In the genomic region with DNA sequence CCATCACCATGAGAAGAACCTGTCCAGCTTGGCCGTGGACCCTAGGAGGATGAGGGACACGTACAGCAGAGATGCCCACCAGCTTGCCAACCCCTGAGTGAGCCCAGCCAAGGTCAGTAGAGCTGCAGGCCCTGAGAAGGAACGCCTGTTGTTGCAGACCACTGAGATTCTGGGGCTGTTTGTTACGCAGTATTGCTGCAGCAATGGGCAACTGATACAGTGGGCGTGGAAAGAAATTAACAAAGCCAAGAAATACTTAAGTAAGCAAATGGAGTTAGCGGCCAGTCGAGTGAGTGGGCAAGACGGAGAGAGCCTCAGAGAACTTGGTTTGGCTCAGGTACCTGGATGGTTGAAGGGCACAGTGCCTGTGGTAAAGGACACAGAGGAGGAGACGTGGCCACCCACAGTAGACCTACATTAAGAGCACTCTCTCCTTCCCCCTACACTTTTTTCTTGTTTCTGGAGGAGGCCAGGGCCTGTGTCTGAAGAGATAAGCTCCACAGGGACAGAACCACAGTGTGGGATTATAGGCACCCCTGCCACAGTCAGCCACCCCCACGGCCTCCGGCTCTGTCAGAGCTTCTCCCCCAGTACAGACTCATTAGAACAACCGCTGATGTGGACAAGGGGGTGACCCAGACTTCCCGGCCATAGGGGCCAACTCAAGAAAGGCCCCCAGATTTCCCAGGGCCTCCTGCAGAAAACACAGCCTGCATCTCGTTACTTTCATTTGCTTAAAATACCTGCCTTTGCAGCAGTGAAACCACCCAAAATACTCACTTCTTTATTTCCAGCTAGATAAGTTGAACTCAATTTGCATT, we compare ENCODE assay signal across 1 cellular context.
TF ChIP-seq lines count a peak whose summit lies in the region.

No MANE protein-coding gene starts in this region.

TF ChIP-seq in K562, 482 proteins besides CTCF, POLR2A, EP300 and RAD21 (continued from another document and continues in another):
- TF ChIP-seq, protein P1, sequence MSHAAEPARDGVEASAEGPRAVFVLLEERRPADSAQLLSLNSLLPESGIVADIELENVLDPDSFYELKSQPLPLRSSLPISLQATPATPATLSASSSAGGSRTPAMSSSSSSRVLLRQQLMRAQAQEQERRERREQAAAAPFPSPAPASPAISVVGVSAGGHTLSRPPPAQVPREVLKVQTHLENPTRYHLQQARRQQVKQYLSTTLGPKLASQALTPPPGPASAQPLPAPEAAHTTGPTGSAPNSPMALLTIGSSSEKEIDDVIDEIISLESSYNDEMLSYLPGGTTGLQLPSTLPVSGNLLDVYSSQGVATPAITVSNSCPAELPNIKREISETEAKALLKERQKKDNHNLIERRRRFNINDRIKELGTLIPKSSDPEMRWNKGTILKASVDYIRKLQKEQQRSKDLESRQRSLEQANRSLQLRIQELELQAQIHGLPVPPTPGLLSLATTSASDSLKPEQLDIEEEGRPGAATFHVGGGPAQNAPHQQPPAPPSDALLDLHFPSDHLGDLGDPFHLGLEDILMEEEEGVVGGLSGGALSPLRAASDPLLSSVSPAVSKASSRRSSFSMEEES (CRISPR knock-in tag; IDR thresholded peaks at IDR 0.05), result no peak
- TF ChIP-seq HMG20A (CRISPR knock-in tag; conservative IDR thresholded peaks at IDR 0.05), result no peak
- no peak for TF ChIP-seq SIN3A (IDR thresholded peaks at IDR 0.05; ENCODE audit: borderline replicate concordance in 2 of 2, control insufficient read depth in 1 of 2, low read depth in 2 of 2, low read length in 2 of 2)
- TF ChIP-seq ZNF785 (CRISPR knock-in tag; IDR thresholded peaks at IDR 0.05), result no peak
- no peak for TF ChIP-seq MBD2 (IDR thresholded peaks at IDR 0.05; ENCODE audit: borderline replicate concordance, low read depth)
- TF ChIP-seq BRD9 (IDR thresholded peaks at IDR 0.05; ENCODE audit: low read depth, partially characterized antibody), result no peak
- TF ChIP-seq, protein P2, sequence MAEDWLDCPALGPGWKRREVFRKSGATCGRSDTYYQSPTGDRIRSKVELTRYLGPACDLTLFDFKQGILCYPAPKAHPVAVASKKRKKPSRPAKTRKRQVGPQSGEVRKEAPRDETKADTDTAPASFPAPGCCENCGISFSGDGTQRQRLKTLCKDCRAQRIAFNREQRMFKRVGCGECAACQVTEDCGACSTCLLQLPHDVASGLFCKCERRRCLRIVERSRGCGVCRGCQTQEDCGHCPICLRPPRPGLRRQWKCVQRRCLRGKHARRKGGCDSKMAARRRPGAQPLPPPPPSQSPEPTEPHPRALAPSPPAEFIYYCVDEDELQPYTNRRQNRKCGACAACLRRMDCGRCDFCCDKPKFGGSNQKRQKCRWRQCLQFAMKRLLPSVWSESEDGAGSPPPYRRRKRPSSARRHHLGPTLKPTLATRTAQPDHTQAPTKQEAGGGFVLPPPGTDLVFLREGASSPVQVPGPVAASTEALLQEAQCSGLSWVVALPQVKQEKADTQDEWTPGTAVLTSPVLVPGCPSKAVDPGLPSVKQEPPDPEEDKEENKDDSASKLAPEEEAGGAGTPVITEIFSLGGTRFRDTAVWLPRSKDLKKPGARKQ (CRISPR knock-in tag; IDR thresholded peaks at IDR 0.05), result no peak
- no peak for TF ChIP-seq EHMT2 (IDR thresholded peaks at IDR 0.05)
- no peak for TF ChIP-seq GATAD2A (IDR thresholded peaks at IDR 0.05)
- TF ChIP-seq CBX1 (IDR thresholded peaks at IDR 0.05; ENCODE audit: low read depth), result peak; percentile 92
- no peak for TF ChIP-seq XRCC5 (IDR thresholded peaks at IDR 0.05; ENCODE audit: low read depth, low read length)
- TF ChIP-seq CBFA2T3 (IDR thresholded peaks at IDR 0.05), result peak; percentile 81
- TF ChIP-seq TCF15 (CRISPR knock-in tag; IDR thresholded peaks at IDR 0.05), result no peak
- no peak for TF ChIP-seq GABPA (tag; conservative IDR thresholded peaks at IDR 0.05; ENCODE audit: low read depth)
- no peak for TF ChIP-seq NR0B1 (IDR thresholded peaks at IDR 0.05; ENCODE audit: partially characterized antibody)
- TF ChIP-seq TSHZ1 (CRISPR knock-in tag; IDR thresholded peaks at IDR 0.05), result no peak
- no peak for TF ChIP-seq ATF7 (IDR thresholded peaks at IDR 0.05)
- TF ChIP-seq NCOR1 (IDR thresholded peaks at IDR 0.05), result peak; percentile 62
- TF ChIP-seq SP2 (IDR thresholded peaks at IDR 0.05; ENCODE audit: extremely low read depth, low read depth, low read length, poor library complexity, severe bottlenecking), result no peak
- TF ChIP-seq CBFB (CRISPR knock-in tag; IDR thresholded peaks at IDR 0.05), result no peak
- TF ChIP-seq ZNF224 (CRISPR knock-in tag; IDR thresholded peaks at IDR 0.05), result no peak
- TF ChIP-seq ZNF436 (CRISPR knock-in tag; IDR thresholded peaks at IDR 0.05), result no peak
- TF ChIP-seq ARID1B (IDR thresholded peaks at IDR 0.05), result peak; percentile 77
- TF ChIP-seq ZNF707 (CRISPR knock-in tag; conservative IDR thresholded peaks at IDR 0.05), result no peak
- no peak for TF ChIP-seq HDAC2 (IDR thresholded peaks at IDR 0.05)
- no peak for TF ChIP-seq ZSCAN29 (IDR thresholded peaks at IDR 0.05)
- no peak for TF ChIP-seq ELF1 (tag; IDR thresholded peaks at IDR 0.05)
- no peak for TF ChIP-seq POLR2AphosphoS2 (IDR thresholded peaks at IDR 0.05; ENCODE audit: low read length)
- TF ChIP-seq DDX20 (tag; IDR thresholded peaks at IDR 0.05; ENCODE audit: low read depth), result no peak
- TF ChIP-seq TBL1XR1 (IDR thresholded peaks at IDR 0.05; ENCODE audit: low read length in 2 of 2), result no peak
- TF ChIP-seq SMARCE1 (IDR thresholded peaks at IDR 0.05), result 0 out of 2 replicates have a peak, but pooled peaks have one; percentile 30
- TF ChIP-seq ARHGAP35 (IDR thresholded peaks at IDR 0.05; ENCODE audit: partially characterized antibody), result no peak
- no peak for TF ChIP-seq ZNF277 (CRISPR knock-in tag; IDR thresholded peaks at IDR 0.05; ENCODE audit: borderline replicate concordance)
- TF ChIP-seq CBX8 (IDR thresholded peaks at IDR 0.05; ENCODE audit: borderline replicate concordance, extremely low read depth, low read depth, low read length, poor library complexity, severe bottlenecking), result no peak
- TF ChIP-seq MLLT1 (IDR thresholded peaks at IDR 0.05), result no peak
- no peak for TF ChIP-seq CREB1 (IDR thresholded peaks at IDR 0.05)
- no peak for TF ChIP-seq CREB1 (CRISPR knock-in tag; IDR thresholded peaks at IDR 0.05)
- no peak for TF ChIP-seq SMAD2 (IDR thresholded peaks at IDR 0.05; ENCODE audit: low read depth, low read length)
- TF ChIP-seq ZNF146 (CRISPR knock-in tag; IDR thresholded peaks at IDR 0.05; ENCODE audit: unreplicated experiment), result no peak
- no peak for TF ChIP-seq GATAD2B (IDR thresholded peaks at IDR 0.05; ENCODE audit: borderline replicate concordance)
- TF ChIP-seq, protein P3, sequence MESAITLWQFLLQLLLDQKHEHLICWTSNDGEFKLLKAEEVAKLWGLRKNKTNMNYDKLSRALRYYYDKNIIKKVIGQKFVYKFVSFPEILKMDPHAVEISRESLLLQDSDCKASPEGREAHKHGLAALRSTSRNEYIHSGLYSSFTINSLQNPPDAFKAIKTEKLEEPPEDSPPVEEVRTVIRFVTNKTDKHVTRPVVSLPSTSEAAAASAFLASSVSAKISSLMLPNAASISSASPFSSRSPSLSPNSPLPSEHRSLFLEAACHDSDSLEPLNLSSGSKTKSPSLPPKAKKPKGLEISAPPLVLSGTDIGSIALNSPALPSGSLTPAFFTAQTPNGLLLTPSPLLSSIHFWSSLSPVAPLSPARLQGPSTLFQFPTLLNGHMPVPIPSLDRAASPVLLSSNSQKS (CRISPR knock-in tag; IDR thresholded peaks at IDR 0.05), result no peak
- peak; percentile 55; the same call in 1 of the 2 replicates for TF ChIP-seq TEAD4 (IDR thresholded peaks at IDR 0.05; ENCODE audit: low read length)
- no peak for TF ChIP-seq TEAD4 (CRISPR knock-in tag; IDR thresholded peaks at IDR 0.05; ENCODE audit: borderline replicate concordance)
- TF ChIP-seq POLR2H (tag; IDR thresholded peaks at IDR 0.05; ENCODE audit: low read depth), result no peak
- TF ChIP-seq ZNF589 (CRISPR knock-in tag; IDR thresholded peaks at IDR 0.05; ENCODE audit: low read depth), result no peak
- no peak for TF ChIP-seq EP400 (IDR thresholded peaks at IDR 0.05)
- TF ChIP-seq ELF4 (CRISPR knock-in tag; IDR thresholded peaks at IDR 0.05), result no peak
- TF ChIP-seq TCF3 (CRISPR knock-in tag; IDR thresholded peaks at IDR 0.05), result peak; percentile 76
- no peak for TF ChIP-seq JUNB (CRISPR knock-in tag; conservative IDR thresholded peaks at IDR 0.05)
- no peak for TF ChIP-seq ZNF175 (CRISPR knock-in tag; IDR thresholded peaks at IDR 0.05; ENCODE audit: low read depth)
- no peak for TF ChIP-seq MXI1 (IDR thresholded peaks at IDR 0.05; ENCODE audit: low read depth, low read length)
- TF ChIP-seq SMARCA4 (IDR thresholded peaks at IDR 0.05), result 0 out of 2 replicates have a peak, but pooled peaks have one; percentile 42
- no peak for TF ChIP-seq ETS1 (conservative IDR thresholded peaks at IDR 0.05; ENCODE audit: control insufficient read depth, low read depth, low read length)
- TF ChIP-seq CBX3 (IDR thresholded peaks at IDR 0.05; ENCODE audit: borderline replicate concordance in 1 of 2, low read length in 2 of 2), result peak; percentile 55 to 93
- TF ChIP-seq SNRNP70 (optimal IDR thresholded peaks at IDR 0.05; ENCODE audit: low read depth, low read length), result no peak
